In the genomic region with DNA sequence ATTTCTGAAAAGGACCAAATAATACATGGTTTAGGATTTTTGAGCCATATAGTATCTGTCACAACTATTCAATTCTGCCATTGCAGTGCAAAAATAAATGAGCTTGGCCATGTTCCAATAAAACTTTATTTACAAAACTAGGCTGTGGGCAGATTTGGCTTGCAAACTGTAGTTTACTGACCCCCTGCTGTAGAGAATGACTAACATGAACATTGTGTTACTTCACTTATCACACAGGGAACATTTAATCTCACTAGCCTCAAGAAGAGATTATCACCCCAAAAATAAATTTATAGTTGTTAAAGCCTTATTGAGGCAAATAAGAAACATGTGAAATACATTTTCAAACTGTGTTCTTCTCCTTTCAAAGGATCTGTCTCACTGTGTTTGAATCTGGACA, we compare ENCODE assay signal across 14 cellular contexts.
"Had no signal": no experiment of that assay in that cellular context is flagged by ENCODE, and none has a peak within 500 bp of the region (broad histone marks: within the 10 kb centered on the region; RNA-seq: fewer than 3 reads in every experiment).

No MANE protein-coding gene starts in this region.

- H3K9me3 ChIP-seq: prostate gland had no signal

- H3K27me3 ChIP-seq: heart right ventricle, upper lobe of left lung had no signal

- H3K4me3 ChIP-seq: heart right ventricle, lung, prostate gland, upper lobe of left lung had no signal

- H3K36me3 ChIP-seq: heart right ventricle, prostate gland, upper lobe of left lung had no signal

- H3K27ac ChIP-seq: heart right ventricle, prostate gland, upper lobe of left lung had no signal

- ATAC-seq: activated CD8-positive, alpha-beta T cell treated with anti-CD3 and anti-CD28 coated beads for 36 hours; activated naive CD4-positive, alpha-beta T cell treated with anti-CD3 and anti-CD28 coated beads, Interleukin-2, amount 50 U/mL, for 72 hours; activated T-cell treated with anti-CD3 and anti-CD28 coated beads, Interleukin-2, amount 50 U/mL, for 72 hours had no signal

- DNase-seq: activated B cell treated with CpG ODN at 0.5 μM for 24 hours; activated CD4-positive, alpha-beta T cell treated with anti-CD3 and anti-CD28 coated beads for 48 hours; activated CD8-positive, alpha-beta memory T cell treated with anti-CD3 and anti-CD28 coated beads, Interleukin-2, amount 50 U/mL, for 4 hours; activated CD8-positive, alpha-beta T cell treated with anti-CD3 and anti-CD28 coated beads for 36 hours; activated gamma-delta T cell; activated T-cell treated with anti-CD3 and anti-CD28 coated beads, Interleukin-2, amount 50 U/mL, for 72 hours; amniotic stem cell; cerebellar nuclear complex; effector memory CD4-positive, alpha-beta T cell; upper lobe of left lung had no signal

- H3K4me1 ChIP-seq: prostate gland had no signal
